Comparison of ENCODE assay signal across 1 cellular context in the genomic region with DNA sequence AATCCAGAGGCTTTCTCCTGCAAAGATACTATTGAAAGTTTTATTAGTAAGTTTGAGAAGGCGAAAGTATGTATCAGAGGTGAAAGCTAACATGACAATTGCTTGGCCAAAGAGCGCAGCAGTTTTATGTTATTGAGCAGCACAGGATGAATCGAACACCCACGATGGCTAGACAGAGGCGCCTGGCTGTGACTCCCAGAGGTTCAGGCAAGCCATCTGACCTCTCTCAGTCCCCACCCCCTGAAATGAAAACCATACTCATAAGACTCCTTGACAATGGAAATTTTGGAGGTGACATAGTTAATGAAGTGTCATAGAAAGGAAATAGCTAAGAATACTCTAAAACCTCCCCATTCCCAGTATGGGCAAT.
TF ChIP-seq lines count a peak whose summit lies in the region.

No MANE protein-coding gene starts in this region.

TF ChIP-seq in GM23338, 12 proteins besides CTCF, POLR2A, EP300 and RAD21 (continued from another document):
- TF ChIP-seq, protein P1, sequence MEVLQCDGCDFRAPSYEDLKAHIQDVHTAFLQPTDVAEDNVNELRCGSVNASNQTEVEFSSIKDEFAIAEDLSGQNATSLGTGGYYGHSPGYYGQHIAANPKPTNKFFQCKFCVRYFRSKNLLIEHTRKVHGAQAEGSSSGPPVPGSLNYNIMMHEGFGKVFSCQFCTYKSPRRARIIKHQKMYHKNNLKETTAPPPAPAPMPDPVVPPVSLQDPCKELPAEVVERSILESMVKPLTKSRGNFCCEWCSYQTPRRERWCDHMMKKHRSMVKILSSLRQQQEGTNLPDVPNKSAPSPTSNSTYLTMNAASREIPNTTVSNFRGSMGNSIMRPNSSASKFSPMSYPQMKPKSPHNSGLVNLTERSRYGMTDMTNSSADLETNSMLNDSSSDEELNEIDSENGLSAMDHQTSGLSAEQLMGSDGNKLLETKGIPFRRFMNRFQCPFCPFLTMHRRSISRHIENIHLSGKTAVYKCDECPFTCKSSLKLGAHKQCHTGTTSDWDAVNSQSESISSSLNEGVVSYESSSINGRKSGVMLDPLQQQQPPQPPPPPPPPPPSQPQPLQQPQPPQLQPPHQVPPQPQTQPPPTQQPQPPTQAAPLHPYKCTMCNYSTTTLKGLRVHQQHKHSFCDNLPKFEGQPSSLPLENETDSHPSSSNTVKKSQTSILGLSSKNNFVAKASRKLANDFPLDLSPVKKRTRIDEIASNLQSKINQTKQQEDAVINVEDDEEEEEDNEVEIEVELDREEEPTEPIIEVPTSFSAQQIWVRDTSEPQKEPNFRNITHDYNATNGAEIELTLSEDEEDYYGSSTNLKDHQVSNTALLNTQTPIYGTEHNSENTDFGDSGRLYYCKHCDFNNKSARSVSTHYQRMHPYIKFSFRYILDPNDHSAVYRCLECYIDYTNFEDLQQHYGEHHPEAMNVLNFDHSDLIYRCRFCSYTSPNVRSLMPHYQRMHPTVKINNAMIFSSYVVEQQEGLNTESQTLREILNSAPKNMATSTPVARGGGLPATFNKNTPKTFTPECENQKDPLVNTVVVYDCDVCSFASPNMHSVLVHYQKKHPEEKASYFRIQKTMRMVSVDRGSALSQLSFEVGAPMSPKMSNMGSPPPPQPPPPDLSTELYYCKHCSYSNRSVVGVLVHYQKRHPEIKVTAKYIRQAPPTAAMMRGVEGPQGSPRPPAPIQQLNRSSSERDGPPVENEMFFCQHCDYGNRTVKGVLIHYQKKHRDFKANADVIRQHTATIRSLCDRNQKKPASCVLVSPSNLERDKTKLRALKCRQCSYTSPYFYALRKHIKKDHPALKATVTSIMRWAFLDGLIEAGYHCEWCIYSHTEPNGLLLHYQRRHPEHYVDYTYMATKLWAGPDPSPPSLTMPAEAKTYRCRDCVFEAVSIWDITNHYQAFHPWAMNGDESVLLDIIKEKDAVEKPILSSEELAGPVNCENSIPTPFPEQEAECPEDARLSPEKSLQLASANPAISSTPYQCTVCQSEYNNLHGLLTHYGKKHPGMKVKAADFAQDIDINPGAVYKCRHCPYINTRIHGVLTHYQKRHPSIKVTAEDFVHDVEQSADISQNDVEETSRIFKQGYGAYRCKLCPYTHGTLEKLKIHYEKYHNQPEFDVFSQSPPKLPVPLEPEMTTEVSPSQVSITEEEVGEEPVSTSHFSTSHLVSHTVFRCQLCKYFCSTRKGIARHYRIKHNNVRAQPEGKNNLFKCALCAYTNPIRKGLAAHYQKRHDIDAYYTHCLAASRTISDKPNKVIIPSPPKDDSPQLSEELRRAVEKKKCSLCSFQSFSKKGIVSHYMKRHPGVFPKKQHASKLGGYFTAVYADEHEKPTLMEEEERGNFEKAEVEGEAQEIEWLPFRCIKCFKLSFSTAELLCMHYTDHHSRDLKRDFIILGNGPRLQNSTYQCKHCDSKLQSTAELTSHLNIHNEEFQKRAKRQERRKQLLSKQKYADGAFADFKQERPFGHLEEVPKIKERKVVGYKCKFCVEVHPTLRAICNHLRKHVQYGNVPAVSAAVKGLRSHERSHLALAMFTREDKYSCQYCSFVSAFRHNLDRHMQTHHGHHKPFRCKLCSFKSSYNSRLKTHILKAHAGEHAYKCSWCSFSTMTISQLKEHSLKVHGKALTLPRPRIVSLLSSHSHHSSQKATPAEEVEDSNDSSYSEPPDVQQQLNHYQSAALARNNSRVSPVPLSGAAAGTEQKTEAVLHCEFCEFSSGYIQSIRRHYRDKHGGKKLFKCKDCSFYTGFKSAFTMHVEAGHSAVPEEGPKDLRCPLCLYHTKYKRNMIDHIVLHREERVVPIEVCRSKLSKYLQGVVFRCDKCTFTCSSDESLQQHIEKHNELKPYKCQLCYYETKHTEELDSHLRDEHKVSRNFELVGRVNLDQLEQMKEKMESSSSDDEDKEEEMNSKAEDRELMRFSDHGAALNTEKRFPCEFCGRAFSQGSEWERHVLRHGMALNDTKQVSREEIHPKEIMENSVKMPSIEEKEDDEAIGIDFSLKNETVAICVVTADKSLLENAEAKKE (CRISPR knock-in tag; IDR thresholded peaks at IDR 0.05), result no peak
- TF ChIP-seq CREB1 (CRISPR knock-in tag; IDR thresholded peaks at IDR 0.05; ENCODE audit: low read depth) (no peak), EZH2 (IDR thresholded peaks at IDR 0.05; ENCODE audit: low read depth, unreplicated experiment) (no peak), NANOG (IDR thresholded peaks at IDR 0.05; ENCODE audit: borderline replicate concordance) (no peak), ZNF114 (CRISPR knock-in tag; IDR thresholded peaks at IDR 0.05) (no peak), EZH2phosphoT487 (IDR thresholded peaks at IDR 0.05; ENCODE audit: unreplicated experiment) (no peak), POLR2AphosphoS5 (IDR thresholded peaks at IDR 0.05; ENCODE audit: low read depth) (no peak), ZNF331 (CRISPR knock-in tag; IDR thresholded peaks at IDR 0.05; ENCODE audit: low read depth) (no peak), STAT1 (IDR thresholded peaks at IDR 0.05; ENCODE audit: unreplicated experiment) (no peak), JUNB (IDR thresholded peaks at IDR 0.05; ENCODE audit: unreplicated experiment) (no peak)
- TF ChIP-seq, protein P2, sequence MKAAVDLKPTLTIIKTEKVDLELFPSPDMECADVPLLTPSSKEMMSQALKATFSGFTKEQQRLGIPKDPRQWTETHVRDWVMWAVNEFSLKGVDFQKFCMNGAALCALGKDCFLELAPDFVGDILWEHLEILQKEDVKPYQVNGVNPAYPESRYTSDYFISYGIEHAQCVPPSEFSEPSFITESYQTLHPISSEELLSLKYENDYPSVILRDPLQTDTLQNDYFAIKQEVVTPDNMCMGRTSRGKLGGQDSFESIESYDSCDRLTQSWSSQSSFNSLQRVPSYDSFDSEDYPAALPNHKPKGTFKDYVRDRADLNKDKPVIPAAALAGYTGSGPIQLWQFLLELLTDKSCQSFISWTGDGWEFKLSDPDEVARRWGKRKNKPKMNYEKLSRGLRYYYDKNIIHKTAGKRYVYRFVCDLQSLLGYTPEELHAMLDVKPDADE (IDR thresholded peaks at IDR 0.05), result no peak
TF ChIP-seq in GM23338: peak in this region for 0.
